ENCODE assay signal across 8 cellular contexts in genomic region chr15:59917504-59918157, GRCh38.
DNase-seq lines count a peak whose midpoint lies in the region; ATAC-seq and TF ChIP-seq lines count a peak whose summit lies in the region.

No MANE protein-coding gene starts in this region.

- 31% methylated on average over 10 of the region's 10 CpGs for WGBS in suprapubic skin

- no peak overlapping the region for H3K4me3 Mint-ChIP-seq in activated CD4-positive, alpha-beta memory T cell treated with anti-CD3 and anti-CD28 coated beads for 36 hours
- no peak overlapping the region for H3K4me3 Mint-ChIP-seq in effector memory CD8-positive, alpha-beta T cell
- H3K4me3 Mint-ChIP-seq in naive thymus-derived CD8-positive, alpha-beta T cell, result no peak overlapping the region

- H3K36me3 ChIP-seq in suprapubic skin, result no peaks in the 10 kb centered on the region

- CTCF ChIA-PET in activated CD4-positive, alpha-beta memory T cell treated with anti-CD3 and anti-CD28 coated beads for 36 hours (lab: Charles Lee), result interaction anchor here (0.6 to 4.0 kb wide), 54 partner anchors 10 to 562 kb away, joined by 3 to 79 read pairs (median 4); partner anchors contain the start of genes BNIP2 and FOXB1

- peak; percentile 25 for DNase-seq in AG10803 (ENCODE audit: low read depth)
- DNase-seq in NCI-H69 (lab: John Stamatoyannopoulos, UW), result peak; percentile 91
- peak; percentile 85 for DNase-seq in activated CD4-positive, alpha-beta memory T cell treated with anti-CD3 and anti-CD28 coated beads for 36 hours
- DNase-seq in effector memory CD8-positive, alpha-beta T cell, result peak; percentile 46 to 63 (median 50)
- peak; percentile 33 to 81 (median 60) for DNase-seq in naive thymus-derived CD8-positive, alpha-beta T cell
- DNase-seq in suprapubic skin (ENCODE audit: low spot score in 2 of 2), result peak in 1 of 2 donors; percentile 79

- H3K4me1 ChIP-seq in suprapubic skin, result no peaks in the 10 kb centered on the region

- H3K27me3 Mint-ChIP-seq in activated CD4-positive, alpha-beta memory T cell treated with anti-CD3 and anti-CD28 coated beads for 36 hours, result peaks cover 3% of the 10 kb centered on the region
- peaks cover 30 to 58% of the 10 kb centered on the region in 2 donors for H3K27me3 Mint-ChIP-seq in effector memory CD8-positive, alpha-beta T cell
- peaks cover 2 to 35% (median 8%) of the 10 kb centered on the region in 5 donors for H3K27me3 Mint-ChIP-seq in naive thymus-derived CD8-positive, alpha-beta T cell

- intact Hi-C loops in activated CD4-positive, alpha-beta memory T cell treated with anti-CD3 and anti-CD28 coated beads for 36 hours (cut with micrococcal nuclease), result loop anchor here (1.0 to 10.0 kb wide), 9 partner anchors 60 to 587 kb away; partner anchors contain the start of gene ICE2

- TF ChIP-seq CTCF in AG10803 (conservative IDR thresholded peaks at IDR 0.05; ENCODE audit: low read length) (peak; percentile 56), suprapubic skin (IDR thresholded peaks at IDR 0.05) (peak; percentile 10 to 36)

- no peaks in the 10 kb centered on the region for H3K9me3 ChIP-seq in suprapubic skin

- POLR2A ChIA-PET in activated CD4-positive, alpha-beta memory T cell treated with anti-CD3 and anti-CD28 coated beads for 36 hours (lab: Charles Lee), result no interaction called here
- POLR2A ChIA-PET in naive thymus-derived CD8-positive, alpha-beta T cell (lab: Charles Lee), result interaction anchor here (1.3 kb wide), 1 partner anchor 114 kb away, joined by 4 read pairs; no protein-coding TSS in a partner anchor

- no peaks in the 10 kb centered on the region for H3K36me3 Mint-ChIP-seq in activated CD4-positive, alpha-beta memory T cell treated with anti-CD3 and anti-CD28 coated beads for 36 hours
- H3K36me3 Mint-ChIP-seq in effector memory CD8-positive, alpha-beta T cell (ENCODE audit: insufficient read depth), result no peaks in the 10 kb centered on the region
- H3K36me3 Mint-ChIP-seq in naive thymus-derived CD8-positive, alpha-beta T cell, result no peaks in the 10 kb centered on the region

- TF ChIP-seq POLR2A in suprapubic skin (IDR thresholded peaks at IDR 0.05), result no peak

- peak; percentile 86 for ATAC-seq in GM18909 (IDR thresholded peaks at IDR 0.05; ENCODE audit: poor library complexity, unreplicated experiment)
- peak; percentile 79 for ATAC-seq in HG03354 (IDR thresholded peaks at IDR 0.05; ENCODE audit: poor library complexity, severe bottlenecking, unreplicated experiment)
- ATAC-seq in effector memory CD8-positive, alpha-beta T cell (replicated peaks), result peak; percentile 95
- peak; percentile 92 to 97 for ATAC-seq in naive thymus-derived CD8-positive, alpha-beta T cell

- no peaks in the 10 kb centered on the region for H3K9me3 Mint-ChIP-seq in activated CD4-positive, alpha-beta memory T cell treated with anti-CD3 and anti-CD28 coated beads for 36 hours
- H3K9me3 Mint-ChIP-seq in effector memory CD8-positive, alpha-beta T cell, result no peaks in the 10 kb centered on the region
- H3K9me3 Mint-ChIP-seq in naive thymus-derived CD8-positive, alpha-beta T cell, result no peaks in the 10 kb centered on the region

- H3K4me3 ChIP-seq in AG10803 (ENCODE audit: low read length), result no peak overlapping the region
- no peak overlapping the region for H3K4me3 ChIP-seq in suprapubic skin

- TF ChIP-seq EP300 in suprapubic skin (IDR thresholded peaks at IDR 0.05), result no peak

- H3K27me3 ChIP-seq in suprapubic skin, result peaks cover 41% of the 10 kb centered on the region

- peaks cover 26% of the 10 kb centered on the region for H3K4me1 Mint-ChIP-seq in activated CD4-positive, alpha-beta memory T cell treated with anti-CD3 and anti-CD28 coated beads for 36 hours (ENCODE audit: low read depth)
- H3K4me1 Mint-ChIP-seq in effector memory CD8-positive, alpha-beta T cell (ENCODE audit: low read depth in 2 of 2), result peaks cover 0 to 2% of the 10 kb centered on the region in 2 donors
- peaks cover 4 to 24% (median 18%) of the 10 kb centered on the region in 4 donors for H3K4me1 Mint-ChIP-seq in naive thymus-derived CD8-positive, alpha-beta T cell

- no peak overlapping the region for H3K27ac Mint-ChIP-seq in activated CD4-positive, alpha-beta memory T cell treated with anti-CD3 and anti-CD28 coated beads for 36 hours
- no peak overlapping the region for H3K27ac Mint-ChIP-seq in effector memory CD8-positive, alpha-beta T cell
- peak overlapping the region in 5 of 10 donors; percentile 2 to 45 (median 38) for H3K27ac Mint-ChIP-seq in naive thymus-derived CD8-positive, alpha-beta T cell

- H3K27ac ChIP-seq in suprapubic skin, result no peak overlapping the region
